ENCODE assay signal across 12 cellular contexts in genomic region chr16:1791943-1792812, GRCh38. TPM values are rescaled to one million over a fixed set of nuclear protein-coding genes. Genes with fewer than 3 reads are reported as not detected.
DNase-seq lines count a peak whose midpoint lies in the region; ATAC-seq and TF ChIP-seq lines count a peak whose summit lies in the region.
"Had no signal": no experiment of that assay in that cellular context is flagged by ENCODE, and none has a peak within 500 bp of the region (broad histone marks: within the 10 kb centered on the region; RNA-seq: fewer than 3 reads in every experiment).

No MANE protein-coding gene starts in this region.

- ATAC-seq in HG03378 (IDR thresholded peaks at IDR 0.05; ENCODE audit: unreplicated experiment), result no peak

- H3K9me3 Mint-ChIP-seq in chondrocyte (ENCODE audit: low read depth), result peaks cover 2% of the 10 kb centered on the region

- peaks cover 4% of the 10 kb centered on the region for H4K20me1 ChIP-seq in osteoblast (ENCODE audit: insufficient read depth, low read length)

- no peaks in the 10 kb centered on the region for H3K27me3 ChIP-seq in osteoblast (ENCODE audit: insufficient read depth, low read length)

- no peak for TF ChIP-seq CTCF in chondrocyte (IDR thresholded peaks at IDR 0.05)
- no peak for TF ChIP-seq CTCF in osteoblast (IDR thresholded peaks at IDR 0.05; ENCODE audit: extremely low read depth, low read depth, low read length)

- H3K9me3 ChIP-seq in osteoblast (ENCODE audit: low read depth, low read length), result no peaks in the 10 kb centered on the region
- H3K9me3 ChIP-seq: HAP-1 had no signal

- H3K27me3 Mint-ChIP-seq in chondrocyte (ENCODE audit: low read depth), result no peaks in the 10 kb centered on the region
- H3K27me3 Mint-ChIP-seq: naive B cell had no signal

- H2AFZ ChIP-seq in osteoblast (ENCODE audit: low read length), result no peak overlapping the region

- H3K4me2 ChIP-seq in osteoblast (ENCODE audit: insufficient read depth, low read length), result no peak overlapping the region

- H3K36me3 ChIP-seq in osteoblast (ENCODE audit: insufficient read depth, low read length), result peaks cover 6% of the 10 kb centered on the region

- no peak overlapping the region for H3K4me3 Mint-ChIP-seq in chondrocyte (ENCODE audit: unreplicated experiment)
- H3K4me3 Mint-ChIP-seq: immature natural killer cell, naive B cell had no signal

- no peaks in the 10 kb centered on the region for H3K4me1 ChIP-seq in osteoblast (ENCODE audit: insufficient read depth, low read length)
- H3K4me1 ChIP-seq: HAP-1 had no signal

- H3K4me3 ChIP-seq in osteoblast (ENCODE audit: insufficient read depth, low read length), result no peak overlapping the region
- H3K4me3 ChIP-seq: HAP-1 had no signal

- H3K27ac ChIP-seq in osteoblast (ENCODE audit: low read depth, low read length), result no peak overlapping the region

- no peak overlapping the region for H3K27ac Mint-ChIP-seq in chondrocyte (ENCODE audit: unreplicated experiment)
- H3K27ac Mint-ChIP-seq: immature natural killer cell, naive B cell had no signal

- H3K79me2 ChIP-seq in osteoblast (ENCODE audit: insufficient read depth, low read length), result peaks cover 8% of the 10 kb centered on the region

- H3K4me1 Mint-ChIP-seq in chondrocyte (ENCODE audit: low read depth), result no peaks in the 10 kb centered on the region

- DNase-seq in chondrocyte (ENCODE audit: low spot score) (peak; percentile 93), osteoblast (ENCODE audit: insufficient read length, low spot score, missing footprints) (peak; percentile 81), LoVo (ENCODE audit: low spot score) (no peak)
- DNase-seq: activated CD4-positive, CD25-positive, alpha-beta regulatory T cell; amniotic stem cell; dermis blood vessel endothelial cell; immature natural killer cell; naive B cell; NCI-H1048; substantia nigra had no signal

- H3K36me3 Mint-ChIP-seq in chondrocyte (ENCODE audit: low read depth), result peaks cover 2% of the 10 kb centered on the region

RNA-seq across cellular contexts. Expression of gene IGFALS, which starts 1.3 kb away (rescaled TPM):
- total RNA-seq in chondrocyte (0.12 to 0.31 TPM in 2 of 3 replicates, not detected in the other), osteoblast (not detected in 2 replicates)
- total RNA-seq: dermis blood vessel endothelial cell had no signal

RNA-seq across cellular contexts. Expression of gene NUBP2, which starts 9.4 kb away (rescaled TPM):
- total RNA-seq in chondrocyte, result 36.5 to 46.0 TPM (median 40.7 TPM) in 3 replicates
- 45.4 and 56.1 TPM in 2 replicates for total RNA-seq in osteoblast

RNA-seq across cellular contexts. Expression of gene SPSB3, which starts 9.8 kb away (rescaled TPM):
- total RNA-seq in chondrocyte, result 30.8 to 32.1 TPM (median 31.5 TPM) in 3 replicates
- 33.6 and 42.3 TPM in 2 replicates for total RNA-seq in osteoblast

RNA-seq across cellular contexts. Expression of gene MRPS34, which starts 19.2 kb away (rescaled TPM):
- total RNA-seq in chondrocyte, result 54.5 to 78.7 TPM (median 60.4 TPM) in 3 replicates
- total RNA-seq in osteoblast, result 40.5 and 47.1 TPM in 2 replicates

RNA-seq across cellular contexts. Expression of gene EME2, which starts 19.6 kb away (rescaled TPM):
- total RNA-seq in chondrocyte (16.9 to 28.4 TPM (median 19.7 TPM) in 3 replicates), osteoblast (10.0 and 16.3 TPM in 2 replicates)
